ENCODE assay signal across 15 cellular contexts in genomic region chr18:28903366-28903765, GRCh38.
"Had no signal": no experiment of that assay in that cellular context is flagged by ENCODE, and none has a peak within 500 bp of the region (broad histone marks: within the 10 kb centered on the region; RNA-seq: fewer than 3 reads in every experiment).

No MANE protein-coding gene starts in this region.

- DNase-seq: activated CD4-positive, alpha-beta memory T cell treated with anti-CD3 and anti-CD28 coated beads, Interleukin-2, amount 10 ng/mL, durations not matched to agents 7 days and 5 days; activated CD4-positive, alpha-beta T cell treated with anti-CD3 and anti-CD28 coated beads for 36 hours; activated naive CD8-positive, alpha-beta T cell treated with anti-CD3 and anti-CD28 coated beads, Interleukin-2, amount 10 ng/mL, durations not matched to agents 7 days and 5 days; activated T-cell treated with anti-CD3 and anti-CD28 coated beads, Interleukin-2, amount 50 U/mL, for 72 hours; nephron progenitor cell; sigmoid colon; stimulated activated CD4-positive, alpha-beta T cell treated with anti-CD3 and anti-CD28 coated beads, Interleukin-12 subunit alpha, Interleukin-12 subunit beta, amount 100 ng/mL, for 4 hours; stimulated activated CD4-positive, alpha-beta T cell treated with anti-CD3 and anti-CD28 coated beads, Interleukin-2, amount 100 ng/mL, for 48 hours; stimulated activated CD8-positive, alpha-beta memory T cell treated with anti-CD3 and anti-CD28 coated beads, Interleukin-4, amount 100 ng/mL, for 48 hours; stimulated activated naive CD8-positive, alpha-beta T cell treated with anti-CD3 and anti-CD28 coated beads, Interleukin-15, Interleukin-2, amounts not matched to agents 100 U/mL and 50 U/mL, for 24 hours; T-helper 1 cell; upper lobe of left lung; WERI-Rb-1 had no signal

- ATAC-seq: activated CD4-positive, alpha-beta T cell treated with anti-CD3 and anti-CD28 coated beads for 36 hours; activated T-cell treated with anti-CD3 and anti-CD28 coated beads, Interleukin-2, amount 50 U/mL, for 72 hours; stimulated activated naive CD8-positive, alpha-beta T cell treated with anti-CD3 and anti-CD28 coated beads, Interleukin-15, Interleukin-2, amounts not matched to agents 100 U/mL and 50 U/mL, for 24 hours had no signal

- H3K4me3 ChIP-seq: esophagus muscularis mucosa, sigmoid colon, suprapubic skin, upper lobe of left lung had no signal

- H3K27ac ChIP-seq: esophagus muscularis mucosa, sigmoid colon, suprapubic skin, upper lobe of left lung, WERI-Rb-1 had no signal

- H3K27me3 ChIP-seq: esophagus muscularis mucosa, sigmoid colon, suprapubic skin, upper lobe of left lung had no signal

- H3K9me3 ChIP-seq: esophagus muscularis mucosa, sigmoid colon, suprapubic skin, upper lobe of left lung had no signal

- H3K36me3 ChIP-seq: esophagus muscularis mucosa, sigmoid colon, suprapubic skin, upper lobe of left lung, WERI-Rb-1 had no signal

- H3K4me1 ChIP-seq: esophagus muscularis mucosa, sigmoid colon, suprapubic skin, upper lobe of left lung had no signal
